Comparison of ENCODE assay signal across 8 cellular contexts in genomic region chr12:52050116-52050770, GRCh38.
DNase-seq lines count a peak whose midpoint lies in the region; ATAC-seq and TF ChIP-seq lines count a peak whose summit lies in the region.

No MANE protein-coding gene starts in this region.

- peaks cover 6 to 10% of the 10 kb centered on the region in 2 donors for H3K27me3 Mint-ChIP-seq in effector memory CD8-positive, alpha-beta T cell

- H3K9me3 Mint-ChIP-seq in effector memory CD8-positive, alpha-beta T cell, result no peaks in the 10 kb centered on the region

- H3K9ac ChIP-seq in OCI-LY1 (ENCODE audit: low read length), result peak overlapping the region; percentile 69

- no peak overlapping the region for H2AFZ ChIP-seq in OCI-LY1 (ENCODE audit: low read length)

- peak overlapping the region; percentile 87 to 91 for H3K4me3 Mint-ChIP-seq in effector memory CD8-positive, alpha-beta T cell

- H3K27ac Mint-ChIP-seq in effector memory CD8-positive, alpha-beta T cell, result peak overlapping the region; percentile 93 to 96

- TF ChIP-seq CTCF in OCI-LY1 (IDR thresholded peaks at IDR 0.05; ENCODE audit: low read length), result no peak

- no peaks in the 10 kb centered on the region; the same call in 1 of the 2 replicates for H3K36me3 ChIP-seq in OCI-LY1 (ENCODE audit: insufficient read depth, low read length)
- peaks cover 19 to 26% of the 10 kb centered on the region in 2 donors for H3K36me3 ChIP-seq in muscle layer of duodenum (ENCODE audit: control insufficient read depth in 1 of 2, insufficient read depth in 2 of 2, low read length in 2 of 2)

- peaks cover 30% of the 10 kb centered on the region for H3K36me3 Mint-ChIP-seq in effector memory CD8-positive, alpha-beta T cell (ENCODE audit: insufficient read depth)

- ATAC-seq in effector memory CD8-positive, alpha-beta T cell (replicated peaks), result no peak

- peaks cover 22 to 34% of the 10 kb centered on the region in 2 donors for H3K4me1 Mint-ChIP-seq in effector memory CD8-positive, alpha-beta T cell (ENCODE audit: low read depth in 2 of 2)

- no peaks in the 10 kb centered on the region for H4K20me1 ChIP-seq in OCI-LY1 (ENCODE audit: insufficient read depth, low read length)

- H3K27ac ChIP-seq in OCI-LY1 (ENCODE audit: low read depth, low read length, poor library complexity, severe bottlenecking), result no peak overlapping the region
- peak overlapping the region; percentile 87 for H3K27ac ChIP-seq in muscle layer of duodenum (ENCODE audit: low read length)

- H3K4me3 ChIP-seq in OCI-LY1 (ENCODE audit: low read depth, low read length, poor library complexity, severe bottlenecking) (peak overlapping the region; percentile 61), muscle layer of duodenum (ENCODE audit: low read depth in 1 of 2, low read length in 2 of 2) (peak overlapping the region; percentile 56 to 76)

- H3K9me3 ChIP-seq in OCI-LY1 (ENCODE audit: low read length) (no peaks in the 10 kb centered on the region), muscle layer of duodenum (ENCODE audit: control insufficient read depth in 1 of 2, low read length in 2 of 2) (no peaks in the 10 kb centered on the region)

- peak in 2 of 3 experiments; percentile 54 to 66 for DNase-seq in NCI-H1417 (lab: John Stamatoyannopoulos, UW)
- DNase-seq in NCI-H1417 treated with DMSO at 0.1 percent for 48 hours (lab: John Stamatoyannopoulos, UW), result no peak
- no peak for DNase-seq in effector memory CD8-positive, alpha-beta T cell
- DNase-seq in NCI-H226, result no peak
- no peak for DNase-seq in NCI-H2227 treated with DMSO at 0.1 percent for 48 hours (lab: John Stamatoyannopoulos, UW)
- no peak for DNase-seq in cortex of kidney (lab: John Stamatoyannopoulos, UW)

- H3K4me1 ChIP-seq in OCI-LY1 (ENCODE audit: insufficient read depth, low read length, severe bottlenecking), result peaks cover 23% of the 10 kb centered on the region
- peaks cover 21 to 32% of the 10 kb centered on the region in 2 donors for H3K4me1 ChIP-seq in muscle layer of duodenum (ENCODE audit: control insufficient read depth in 1 of 2, insufficient read depth in 2 of 2, low read length in 2 of 2)

- H3F3A ChIP-seq in OCI-LY1 (ENCODE audit: insufficient read depth, low read length), result no peaks in the 10 kb centered on the region

- H3K9me2 ChIP-seq in OCI-LY1 (ENCODE audit: low read depth, low read length), result no peaks in the 10 kb centered on the region

- no peaks in the 10 kb centered on the region for H3K79me2 ChIP-seq in OCI-LY1 (ENCODE audit: insufficient read depth, low read length)

- no peaks in the 10 kb centered on the region for H3K27me3 ChIP-seq in OCI-LY1 (ENCODE audit: insufficient read depth, low read length)
- H3K27me3 ChIP-seq in muscle layer of duodenum (ENCODE audit: low read depth, low read length), result no peaks in the 10 kb centered on the region

- H3K4me2 ChIP-seq in OCI-LY1 (ENCODE audit: low read length), result peak overlapping the region; percentile 88

Comparison
In these comparisons a context has a peak if more than half of its experiments do, and no peak if none do; other contexts are left out.
1. DNase-seq: peak in NCI-H1417 (2 of 3); none in NCI-H1417 treated with DMSO at 0.1 percent for 48 hours (single experiment), effector memory CD8-positive, alpha-beta T cell (0 of 3), NCI-H226 (single experiment), NCI-H2227 treated with DMSO at 0.1 percent for 48 hours (single experiment) and cortex of kidney (single experiment).